Comparison of ENCODE assay signal across 18 cellular contexts in the genomic region with DNA sequence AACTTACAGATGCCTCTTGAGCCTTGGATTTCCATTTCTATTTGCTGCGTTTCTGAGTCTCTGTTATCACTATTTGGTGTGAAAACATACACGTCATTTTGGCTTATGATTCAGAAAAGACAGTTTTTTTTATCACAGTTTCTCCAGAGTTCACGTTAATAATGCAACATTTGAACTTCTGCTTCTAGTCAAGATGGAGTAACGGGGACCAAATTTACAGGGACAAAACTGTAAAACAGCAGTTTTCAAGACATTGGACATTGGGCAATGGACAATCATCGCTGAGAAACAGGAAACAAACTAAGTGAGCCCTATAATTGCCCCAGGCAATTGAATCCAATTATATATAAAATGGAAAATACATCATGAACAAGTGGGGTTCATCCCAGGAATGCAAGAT. TPM values are rescaled to one million over a fixed set of nuclear protein-coding genes. Genes with fewer than 3 reads are reported as not detected.
DNase-seq lines count a peak whose midpoint lies in the region; ATAC-seq and TF ChIP-seq lines count a peak whose summit lies in the region.
"Had no signal": no experiment of that assay in that cellular context is flagged by ENCODE, and none has a peak within 500 bp of the region (broad histone marks: within the 10 kb centered on the region; RNA-seq: fewer than 3 reads in every experiment).

No MANE protein-coding gene starts in this region.

- H3K27me3 ChIP-seq in OCI-LY3 (ENCODE audit: low read depth, low read length), result no peaks in the 10 kb centered on the region
- H3K27me3 ChIP-seq in left lung, result no peaks in the 10 kb centered on the region
- no peaks in the 10 kb centered on the region for H3K27me3 ChIP-seq in testis

- H3K4me3 Mint-ChIP-seq in natural killer cell treated with Interleukin-12 subunit alpha and Interleukin-12 subunit beta and Interleukin-15 and Interleukin-18, amount 100 ng/mL, for 72 hours, result peak overlapping the region; percentile 40
- H3K4me3 Mint-ChIP-seq in natural killer cell, result no peak overlapping the region
- H3K4me3 Mint-ChIP-seq: CD4-positive, CD25-positive, alpha-beta regulatory T cell had no signal

- no peaks in the 10 kb centered on the region for H4K20me1 ChIP-seq in OCI-LY3 (ENCODE audit: insufficient read depth, low read length)

- no peaks in the 10 kb centered on the region for H3K79me2 ChIP-seq in OCI-LY3 (ENCODE audit: low read length)

- intact Hi-C loops in natural killer cell (cut with micrococcal nuclease) (no loop called here), left lung (cut with DNase I) (no loop called here), testis (cut with DNase I; ENCODE audit: low total_unique reads) (no loop called here)

- no peaks in the 10 kb centered on the region for H3K36me3 ChIP-seq in OCI-LY3 (replicated peaks; ENCODE audit: low read depth, low read length)
- H3K36me3 ChIP-seq in left lung, result no peaks in the 10 kb centered on the region
- H3K36me3 ChIP-seq in testis (ENCODE audit: low read depth, missing control alignments), result no peaks in the 10 kb centered on the region

- H3K27ac Mint-ChIP-seq in natural killer cell treated with Interleukin-12 subunit alpha and Interleukin-12 subunit beta and Interleukin-15 and Interleukin-18, amount 100 ng/mL, for 72 hours, result peak overlapping the region in 1 of 2 donors; percentile 53
- no peak overlapping the region for H3K27ac Mint-ChIP-seq in natural killer cell
- H3K27ac Mint-ChIP-seq: CD4-positive, CD25-positive, alpha-beta regulatory T cell had no signal

- TF ChIP-seq CTCF in natural killer cell (IDR thresholded peaks at IDR 0.05), result no peak
- TF ChIP-seq CTCF in OCI-LY3 (IDR thresholded peaks at IDR 0.05; ENCODE audit: low read depth, low read length), result no peak
- TF ChIP-seq CTCF in left lung (IDR thresholded peaks at IDR 0.05), result no peak
- TF ChIP-seq CTCF in testis (IDR thresholded peaks at IDR 0.05), result no peak

- H3K27me3 Mint-ChIP-seq in natural killer cell treated with Interleukin-12 subunit alpha and Interleukin-12 subunit beta and Interleukin-15 and Interleukin-18, amount 100 ng/mL, for 72 hours, result peaks cover 0 to 6% of the 10 kb centered on the region in 2 donors
- H3K27me3 Mint-ChIP-seq in natural killer cell (ENCODE audit: low read depth in 2 of 2), result no peaks in the 10 kb centered on the region

- no peak for TF ChIP-seq POLR2A in testis (IDR thresholded peaks at IDR 0.05)

- H3K27ac ChIP-seq in OCI-LY3 (ENCODE audit: low read length) (no peak overlapping the region), left lung (peak overlapping the region; percentile 54 to 84), testis (no peak overlapping the region)
- H3K27ac ChIP-seq: RWPE1 had no signal

- no peak for ATAC-seq in natural killer cell treated with Interleukin-12 subunit alpha and Interleukin-12 subunit beta and Interleukin-15 and Interleukin-18, amount 100 ng/mL, for 72 hours
- ATAC-seq in natural killer cell (no peak), left lung (peak; percentile 20), GM18867 (IDR thresholded peaks at IDR 0.05; ENCODE audit: unreplicated experiment) (no peak), GM19023 (IDR thresholded peaks at IDR 0.05; ENCODE audit: unreplicated experiment) (no peak)

- no peaks in the 10 kb centered on the region for H3K36me3 Mint-ChIP-seq in natural killer cell treated with Interleukin-12 subunit alpha and Interleukin-12 subunit beta and Interleukin-15 and Interleukin-18, amount 100 ng/mL, for 72 hours
- no peaks in the 10 kb centered on the region for H3K36me3 Mint-ChIP-seq in natural killer cell
- H3K36me3 Mint-ChIP-seq: CD4-positive, CD25-positive, alpha-beta regulatory T cell had no signal

- 44 to 75% methylated on average over 4 to 5 of the region's 5 CpGs for WGBS in testis, 2 donors

- H3K9me3 ChIP-seq in OCI-LY3 (ENCODE audit: insufficient read depth, low read length) (no peaks in the 10 kb centered on the region), left lung (no peaks in the 10 kb centered on the region), testis (no peaks in the 10 kb centered on the region)

- H3K4me2 ChIP-seq in OCI-LY3 (ENCODE audit: low read length), result peak overlapping the region; percentile 41

- H3K4me3 ChIP-seq in OCI-LY3 (ENCODE audit: low read length), result peak overlapping the region; percentile 32; the same call in 1 of the 2 replicates
- H3K4me3 ChIP-seq in left lung, result no peak overlapping the region
- H3K4me3 ChIP-seq in testis, result no peak overlapping the region

- H2AFZ ChIP-seq in OCI-LY3 (ENCODE audit: low read depth, low read length), result peak overlapping the region; percentile 91

- no peaks in the 10 kb centered on the region for H3K9me3 Mint-ChIP-seq in natural killer cell treated with Interleukin-12 subunit alpha and Interleukin-12 subunit beta and Interleukin-15 and Interleukin-18, amount 100 ng/mL, for 72 hours
- H3K9me3 Mint-ChIP-seq in natural killer cell, result no peaks in the 10 kb centered on the region

- H3K4me1 Mint-ChIP-seq in natural killer cell treated with Interleukin-12 subunit alpha and Interleukin-12 subunit beta and Interleukin-15 and Interleukin-18, amount 100 ng/mL, for 72 hours (ENCODE audit: low read depth in 2 of 2), result peaks cover 0 to 11% of the 10 kb centered on the region in 2 donors
- no peaks in the 10 kb centered on the region for H3K4me1 Mint-ChIP-seq in natural killer cell
- H3K4me1 Mint-ChIP-seq: CD4-positive, CD25-positive, alpha-beta regulatory T cell had no signal

- no peak overlapping the region for H3K9ac ChIP-seq in OCI-LY3 (ENCODE audit: low read length)

- no peak for DNase-seq in natural killer cell treated with Interleukin-12 subunit alpha and Interleukin-12 subunit beta and Interleukin-15 and Interleukin-18, amount 100 ng/mL, for 72 hours (ENCODE audit: low spot score)
- DNase-seq in natural killer cell (no peak), left lung (no peak), T1000 (lab: John Stamatoyannopoulos, UW) (no peak), testis (no peak)
- DNase-seq: CD4-positive, CD25-positive, alpha-beta regulatory T cell; HCEC 1CT; IMR-90; Kasumi-1; NCI-H1048; NCI-H1694; NCI-H748 treated with DMSO at 0.1 percent for 48 hours had no signal

- H3K4me1 ChIP-seq in OCI-LY3 (ENCODE audit: low read length) (peaks cover 8% of the 10 kb centered on the region), left lung (no peaks in the 10 kb centered on the region), testis (no peaks in the 10 kb centered on the region)

RNA-seq across cellular contexts. Expression of gene TASL, which starts 36.2 kb away (rescaled TPM):
- 1 to 10 TPM; 3.6 to 7.2 TPM for total RNA-seq in natural killer cell treated with Interleukin-12 subunit alpha and Interleukin-12 subunit beta and Interleukin-15 and Interleukin-18, amount 100 ng/mL, for 72 hours
- 1 to 10 TPM; 2.2 to 4.7 (median 4.0) TPM for total RNA-seq in natural killer cell
- 1 to 10 TPM; 3.0 to 6.2 TPM for total RNA-seq in left lung
- under 1 TPM in 1 of 2 donors, not detected in 1; 0.25 TPM for total RNA-seq in testis
- polyA plus RNA-seq in testis (ENCODE audit: insufficient read depth, low read depth, low replicate concordance), result 0.66 TPM
- total RNA-seq: A172, HT-29, IMR-90 had no signal
- polyA plus RNA-seq: IMR-90 had no signal

RNA-seq across cellular contexts. Expression of gene GK, which starts 39.5 kb away (rescaled TPM):
- 10 to 100 TPM; 28.7 to 58.9 TPM for total RNA-seq in natural killer cell treated with Interleukin-12 subunit alpha and Interleukin-12 subunit beta and Interleukin-15 and Interleukin-18, amount 100 ng/mL, for 72 hours
- total RNA-seq in natural killer cell (10 to 100 TPM in 1 of 3 donors, 1 to 10 TPM in 2; 5.1 to 10.2 (median 7.6) TPM), left lung (10 to 100 TPM; 27.9 to 65.9 TPM), testis (1 to 10 TPM; 3.3 to 5.0 TPM)
- 10.5 TPM for polyA plus RNA-seq in testis (ENCODE audit: insufficient read depth, low read depth, low replicate concordance)

Comparison
In these comparisons a context has a peak if more than half of its experiments do, and no peak if none do; other contexts are left out.
1. H3K27ac ChIP-seq: peak in left lung (2 of 2); none in OCI-LY3 (single experiment) and testis (0 of 2).